Comparison of ENCODE assay signal across 31 cellular contexts in the genomic region with DNA sequence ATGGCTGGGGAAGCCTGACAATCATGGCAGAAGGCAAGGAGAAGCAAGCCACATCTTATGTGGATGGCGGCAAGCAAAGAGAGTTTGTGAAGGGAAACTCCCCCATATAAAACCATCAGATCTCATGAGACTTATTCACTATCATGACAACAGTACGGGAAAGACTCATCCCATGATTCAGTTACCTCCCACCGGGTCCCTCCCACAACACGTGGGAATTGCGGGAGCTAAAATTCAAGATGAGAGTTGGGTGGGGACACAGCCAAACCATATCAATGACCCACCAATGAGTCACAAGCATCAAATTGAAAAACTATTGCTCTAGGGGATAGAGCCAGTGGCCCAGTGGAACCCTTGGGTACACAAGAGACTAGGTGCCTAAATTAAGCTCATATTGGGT.
"Had no signal": no experiment of that assay in that cellular context is flagged by ENCODE, and none has a peak within 500 bp of the region (broad histone marks: within the 10 kb centered on the region; RNA-seq: fewer than 3 reads in every experiment).

No MANE protein-coding gene starts in this region.

- H3K4me1 ChIP-seq: adrenal gland, breast epithelium, colonic mucosa, foreskin keratinocyte, gastrocnemius medialis, heart right ventricle had no signal

- H3K27me3 ChIP-seq: adrenal gland, breast epithelium, cardiac muscle cell, colonic mucosa, foreskin keratinocyte, gastrocnemius medialis, heart right ventricle, hepatocyte had no signal

- ATAC-seq: activated CD8-positive, alpha-beta memory T cell treated with anti-CD3 and anti-CD28 coated beads, Interleukin-2, amount 10 ng/mL, durations not matched to agents 7 days and 5 days; activated naive CD8-positive, alpha-beta T cell treated with anti-CD3 and anti-CD28 coated beads, Interleukin-2, amount 50 U/mL, for 24 hours; foreskin keratinocyte; gastrocnemius medialis; heart right ventricle; T-helper 17 cell; WTC11 had no signal

- H3K27ac ChIP-seq: adrenal gland, breast epithelium, cardiac muscle cell, colonic mucosa, epithelial cell of prostate, foreskin keratinocyte, gastrocnemius medialis, heart right ventricle, hepatocyte, VCaP had no signal

- H3K4me3 ChIP-seq: adrenal gland, breast epithelium, cardiac muscle cell, colonic mucosa, gastrocnemius medialis, heart right ventricle, hepatocyte had no signal

- H3K9me3 ChIP-seq: adrenal gland, breast epithelium, colonic mucosa, gastrocnemius medialis had no signal

- H3K36me3 ChIP-seq: adrenal gland, breast epithelium, cardiac muscle cell, colonic mucosa, gastrocnemius medialis, heart right ventricle had no signal

- DNase-seq: activated CD4-positive, alpha-beta memory T cell treated with anti-CD3 and anti-CD28 coated beads, Interleukin-2, amount 10 ng/mL, durations not matched to agents 7 days and 5 days; activated CD4-positive, alpha-beta T cell treated with anti-CD3 and anti-CD28 coated beads for 1 hour; activated CD4-positive, alpha-beta T cell treated with anti-CD3 and anti-CD28 coated beads for 4 hours; activated CD4-positive, alpha-beta T cell treated with anti-CD3 and anti-CD28 coated beads, Interleukin-2, amount 10 ng/mL, durations not matched to agents 7 days and 5 days; activated CD4-positive, alpha-beta T cell treated with anti-CD3 and anti-CD28 coated beads, Interleukin-2, amount 50 U/mL, for 4 hours; activated CD8-positive, alpha-beta memory T cell treated with anti-CD3 and anti-CD28 coated beads, Interleukin-2, amount 10 ng/mL, durations not matched to agents 7 days and 5 days; activated CD8-positive, alpha-beta memory T cell treated with anti-CD3 and anti-CD28 coated beads, Interleukin-2, amount 50 U/mL, for 4 hours; activated effector memory CD4-positive, alpha-beta T cell treated with anti-CD3 and anti-CD28 coated beads, Interleukin-2, amount 50 U/mL, for 16 hours; activated naive CD4-positive, alpha-beta T cell treated with anti-CD3 and anti-CD28 coated beads for 36 hours; activated naive CD8-positive, alpha-beta T cell treated with anti-CD3 and anti-CD28 coated beads for 36 hours; activated naive CD8-positive, alpha-beta T cell treated with anti-CD3 and anti-CD28 coated beads, Interleukin-2, amount 50 U/mL, for 24 hours; activated T-cell treated with anti-CD3 and anti-CD28 coated beads, Interleukin-2, amount 50 U/mL, for 1 hour; activated T-cell treated with anti-CD3 and anti-CD28 coated beads, Interleukin-2, amount 50 U/mL, for 48 hours; adrenal gland; amygdala; aorta; central memory CD4-positive, alpha-beta T cell; cerebellar nuclear complex; colonic mucosa; effector CD8-positive, alpha-beta T cell; foreskin keratinocyte; gastrocnemius medialis; heart right ventricle; T-helper 1 cell; T-helper 17 cell had no signal
